Comparison of ENCODE assay signal across 31 cellular contexts in the genomic region with DNA sequence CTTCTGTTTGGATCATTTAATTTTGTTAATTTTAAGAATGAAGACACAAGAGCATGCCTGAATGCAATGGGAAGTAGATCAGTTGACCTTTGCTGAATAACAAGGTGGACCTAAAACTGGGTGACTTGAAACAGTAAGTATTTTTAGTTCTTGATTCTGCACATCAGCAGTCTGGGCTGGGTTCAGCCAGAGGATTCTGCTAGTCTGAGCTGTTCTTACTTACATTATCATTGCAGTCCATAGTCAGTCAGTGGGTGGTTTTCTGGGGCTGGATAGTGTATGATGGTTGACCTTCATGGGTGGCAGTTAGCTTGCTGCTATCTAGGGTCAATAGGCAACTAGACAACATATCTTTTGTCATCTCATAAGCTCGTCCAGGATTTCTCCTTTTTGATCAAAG.
"Had no signal": no experiment of that assay in that cellular context is flagged by ENCODE, and none has a peak within 500 bp of the region (broad histone marks: within the 10 kb centered on the region; RNA-seq: fewer than 3 reads in every experiment).

No MANE protein-coding gene starts in this region.

- H3K9me3 Mint-ChIP-seq: activated B cell treated with CpG ODN at 0.5 μM for 24 hours; activated CD8-positive, alpha-beta T cell treated with anti-CD3 and anti-CD28 coated beads for 36 hours; activated T-cell treated with anti-CD3 and anti-CD28 coated beads, Interleukin-2, amount 50 U/mL, for 4 hours; activated T-helper 17 cell treated with anti-CD3 and anti-CD28 coated beads, Interleukin-2, amount 50 U/mL, for 72 hours; dendritic cell treated with granulocyte-macrophage colony-stimulating factor and Interleukin-4, amounts not matched to agents 40 ng/mL and 50 ng/mL, for 4 days; endodermal cell; T-helper 2 cell treated with Interferon-gamma antibody and Interleukin-4, amounts not matched to agents 5 μg/mL and 100 μg/mL, for 36 hours had no signal

- H3K27me3 ChIP-seq: brain microvascular endothelial cell, heart left ventricle had no signal

- H3K27ac Mint-ChIP-seq: activated B cell treated with CpG ODN at 0.5 μM for 24 hours; activated CD8-positive, alpha-beta T cell treated with anti-CD3 and anti-CD28 coated beads for 36 hours; activated naive CD8-positive, alpha-beta T cell; activated T-helper 17 cell treated with anti-CD3 and anti-CD28 coated beads, Interleukin-2, amount 50 U/mL, for 72 hours; dendritic cell treated with granulocyte-macrophage colony-stimulating factor and Interleukin-4, amounts not matched to agents 40 ng/mL and 50 ng/mL, for 4 days; endodermal cell; T-helper 17 cell; T-helper 2 cell treated with Interferon-gamma antibody and Interleukin-4, amounts not matched to agents 5 μg/mL and 100 μg/mL, for 36 hours had no signal

- ATAC-seq: activated CD4-positive, CD25-positive, alpha-beta regulatory T cell treated with anti-CD3 and anti-CD28 coated beads, Interleukin-2, amount 50 U/mL, for 24 hours; activated CD8-positive, alpha-beta T cell treated with anti-CD3 and anti-CD28 coated beads for 36 hours; activated T-cell treated with anti-CD3 and anti-CD28 coated beads, Interleukin-2, amount 50 U/mL, for 4 hours; activated T-helper 17 cell treated with anti-CD3 and anti-CD28 coated beads, Interleukin-2, amount 50 U/mL, for 72 hours; esophagus mucosa; T-helper 17 cell had no signal

- H3K4me1 ChIP-seq: heart left ventricle had no signal

- H3K4me3 Mint-ChIP-seq: activated B cell treated with CpG ODN at 0.5 μM for 24 hours; activated CD8-positive, alpha-beta T cell treated with anti-CD3 and anti-CD28 coated beads for 36 hours; activated naive CD8-positive, alpha-beta T cell; activated T-cell treated with anti-CD3 and anti-CD28 coated beads, Interleukin-2, amount 50 U/mL, for 4 hours; activated T-helper 17 cell treated with anti-CD3 and anti-CD28 coated beads, Interleukin-2, amount 50 U/mL, for 72 hours; central memory CD8-positive, alpha-beta T cell; dendritic cell treated with granulocyte-macrophage colony-stimulating factor and Interleukin-4, amounts not matched to agents 40 ng/mL and 50 ng/mL, for 4 days; endodermal cell; T-helper 17 cell; T-helper 2 cell treated with Interferon-gamma antibody and Interleukin-4, amounts not matched to agents 5 μg/mL and 100 μg/mL, for 36 hours had no signal

- H3K27ac ChIP-seq: brain microvascular endothelial cell, coronary artery, dorsolateral prefrontal cortex, heart left ventricle, WERI-Rb-1 had no signal

- H3K4me3 ChIP-seq: coronary artery, dorsolateral prefrontal cortex, heart left ventricle had no signal

- H3K36me3 ChIP-seq: brain microvascular endothelial cell, heart left ventricle, WERI-Rb-1 had no signal

- H3K27me3 Mint-ChIP-seq: activated B cell treated with CpG ODN at 0.5 μM for 24 hours; dendritic cell treated with granulocyte-macrophage colony-stimulating factor and Interleukin-4, amounts not matched to agents 40 ng/mL and 50 ng/mL, for 4 days had no signal

- DNase-seq: activated B cell treated with CpG ODN at 0.5 μM for 24 hours; activated CD4-positive, alpha-beta T cell treated with anti-CD3 and anti-CD28 coated beads for 48 hours; activated CD4-positive, alpha-beta T cell treated with anti-CD3 and anti-CD28 coated beads, Interleukin-2, amount 50 U/mL, for 1 hour; activated CD4-positive, alpha-beta T cell treated with anti-CD3 and anti-CD28 coated beads, Interleukin-2, amount 50 U/mL, for 48 hours; activated CD8-positive, alpha-beta memory T cell treated with anti-CD3 and anti-CD28 coated beads for 24 hours; activated CD8-positive, alpha-beta T cell treated with anti-CD3 and anti-CD28 coated beads for 36 hours; activated effector memory CD4-positive, alpha-beta T cell treated with Interleukin-2 at 50 U/mL for 16 hours; activated gamma-delta T cell treated with Interleukin-2 at 50 U/mL for 16 hours; activated naive CD4-positive, alpha-beta T cell treated with anti-CD3 and anti-CD28 coated beads, Interleukin-2, amount 50 U/mL, for 16 hours; activated naive CD4-positive, alpha-beta T cell treated with Interleukin-2 at 50 U/mL for 16 hours; activated T-cell treated with anti-CD3 and anti-CD28 coated beads, Interleukin-2, amount 50 U/mL, for 4 hours; amniotic stem cell; anterior cingulate cortex; brain microvascular endothelial cell; dorsolateral prefrontal cortex; effector memory CD4-positive, alpha-beta T cell; endodermal cell; foreskin melanocyte; glutamatergic neuron; heart left ventricle; T-helper 17 cell; T1000; WERI-Rb-1 had no signal

- H3K36me3 Mint-ChIP-seq: activated naive CD8-positive, alpha-beta T cell had no signal

- H3K9me3 ChIP-seq: heart left ventricle had no signal

- H3K4me1 Mint-ChIP-seq: activated T-helper 17 cell treated with anti-CD3 and anti-CD28 coated beads, Interleukin-2, amount 50 U/mL, for 72 hours; T-helper 17 cell had no signal
